In the genomic region with DNA sequence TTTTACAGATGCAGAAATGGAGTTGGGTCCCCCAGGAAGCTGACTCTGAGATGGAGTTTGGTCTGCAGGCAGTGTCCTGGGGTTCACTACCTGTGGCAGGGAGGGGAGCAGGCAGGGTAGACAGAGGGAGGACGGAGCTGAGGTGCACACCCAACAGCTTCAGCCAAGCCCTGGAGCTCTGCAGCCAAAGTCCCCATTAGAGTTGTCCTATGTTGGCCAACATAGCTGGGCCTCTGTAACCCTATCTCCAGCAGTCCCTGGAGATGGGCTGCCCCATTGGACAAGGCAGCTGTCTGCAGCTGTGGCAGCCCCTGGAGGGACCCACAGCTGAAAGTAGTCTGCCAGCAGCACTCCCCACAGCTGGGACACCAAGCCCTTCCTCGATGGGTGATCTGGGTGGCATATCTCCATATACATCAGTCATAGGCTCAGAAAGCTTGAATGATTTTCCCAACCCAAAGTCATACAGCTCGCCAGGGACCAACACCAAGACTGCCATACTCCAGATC, we compare ENCODE assay signal across 1 cellular context.
TF ChIP-seq lines count a peak whose summit lies in the region.

No MANE protein-coding gene starts in this region.

TF ChIP-seq in GM12878, 131 proteins besides CTCF, POLR2A, EP300 and RAD21:
- TF ChIP-seq TCF3 (IDR thresholded peaks at IDR 0.05; ENCODE audit: borderline replicate concordance, insufficient read depth, low read depth, low read length) (peak; percentile 63; the same call in 1 of the 2 replicates), RFX5 (IDR thresholded peaks at IDR 0.05; ENCODE audit: low read depth, low read length) (no peak), LARP7 (IDR thresholded peaks at IDR 0.05) (peak; percentile 27; the same call in 1 of the 2 replicates), FOXM1 (IDR thresholded peaks at IDR 0.05; ENCODE audit: low read depth, low read length) (no peak), SREBF2 (IDR thresholded peaks at IDR 0.05; ENCODE audit: low read length) (no peak), TCF12 (IDR thresholded peaks at IDR 0.05; ENCODE audit: low read depth, low read length) (no peak), TCF7 (IDR thresholded peaks at IDR 0.05; ENCODE audit: borderline replicate concordance) (no peak), ZSCAN29 (IDR thresholded peaks at IDR 0.05) (no peak), NFYA (IDR thresholded peaks at IDR 0.05; ENCODE audit: borderline replicate concordance, low read depth, low read length) (no peak), EGR1 (IDR thresholded peaks at IDR 0.05; ENCODE audit: borderline replicate concordance in 1 of 2, low read depth in 2 of 2, low read length in 2 of 2) (no peak), SP1 (IDR thresholded peaks at IDR 0.05; ENCODE audit: low read depth, low read length) (no peak), JUND (IDR thresholded peaks at IDR 0.05; ENCODE audit: low read depth, low read length) (no peak)
- TF ChIP-seq, protein P1, sequence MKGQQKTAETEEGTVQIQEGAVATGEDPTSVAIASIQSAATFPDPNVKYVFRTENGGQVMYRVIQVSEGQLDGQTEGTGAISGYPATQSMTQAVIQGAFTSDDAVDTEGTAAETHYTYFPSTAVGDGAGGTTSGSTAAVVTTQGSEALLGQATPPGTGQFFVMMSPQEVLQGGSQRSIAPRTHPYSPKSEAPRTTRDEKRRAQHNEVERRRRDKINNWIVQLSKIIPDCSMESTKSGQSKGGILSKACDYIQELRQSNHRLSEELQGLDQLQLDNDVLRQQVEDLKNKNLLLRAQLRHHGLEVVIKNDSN (IDR thresholded peaks at IDR 0.05; ENCODE audit: borderline replicate concordance, extremely low read length, insufficient read depth, low read depth, low read length), result no peak
- TF ChIP-seq, protein P2, sequence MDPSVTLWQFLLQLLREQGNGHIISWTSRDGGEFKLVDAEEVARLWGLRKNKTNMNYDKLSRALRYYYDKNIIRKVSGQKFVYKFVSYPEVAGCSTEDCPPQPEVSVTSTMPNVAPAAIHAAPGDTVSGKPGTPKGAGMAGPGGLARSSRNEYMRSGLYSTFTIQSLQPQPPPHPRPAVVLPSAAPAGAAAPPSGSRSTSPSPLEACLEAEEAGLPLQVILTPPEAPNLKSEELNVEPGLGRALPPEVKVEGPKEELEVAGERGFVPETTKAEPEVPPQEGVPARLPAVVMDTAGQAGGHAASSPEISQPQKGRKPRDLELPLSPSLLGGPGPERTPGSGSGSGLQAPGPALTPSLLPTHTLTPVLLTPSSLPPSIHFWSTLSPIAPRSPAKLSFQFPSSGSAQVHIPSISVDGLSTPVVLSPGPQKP (IDR thresholded peaks at IDR 0.05; ENCODE audit: low read depth, low read length), result no peak
